In the genomic region with DNA sequence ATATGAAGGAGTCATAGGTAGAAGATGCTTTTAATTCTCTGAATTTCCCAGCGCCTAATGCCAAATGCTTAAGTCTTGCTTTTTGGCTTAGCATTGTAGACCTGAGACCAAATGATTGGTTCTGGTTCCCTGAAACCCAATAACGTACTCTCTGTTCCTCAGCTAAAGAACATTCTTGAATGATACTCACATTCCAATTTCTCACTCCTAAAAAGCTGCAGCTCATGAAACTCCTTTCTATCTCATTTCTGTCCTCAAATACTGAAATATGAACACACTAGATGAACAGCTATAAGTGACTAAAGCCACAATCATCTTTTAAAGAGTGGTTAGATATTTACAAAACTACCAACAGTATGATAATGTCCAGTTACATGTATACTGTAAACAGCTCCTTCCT, we compare ENCODE assay signal across 32 cellular contexts.
"Had no signal": no experiment of that assay in that cellular context is flagged by ENCODE, and none has a peak within 500 bp of the region (broad histone marks: within the 10 kb centered on the region; RNA-seq: fewer than 3 reads in every experiment).

No MANE protein-coding gene starts in this region.

- H3K27ac ChIP-seq: adrenal gland, body of pancreas, colonic mucosa, epithelial cell of prostate, esophagus squamous epithelium, gastroesophageal sphincter, heart right ventricle, hepatocyte, WERI-Rb-1 had no signal

- H3K4me3 ChIP-seq: adrenal gland, body of pancreas, colonic mucosa, esophagus squamous epithelium, gastroesophageal sphincter, heart right ventricle, hepatocyte had no signal

- H3K36me3 ChIP-seq: adrenal gland, colonic mucosa, esophagus squamous epithelium, gastroesophageal sphincter, WERI-Rb-1 had no signal

- H3K4me2 ChIP-seq: hepatocyte had no signal

- DNase-seq: activated B cell treated with CpG ODN at 0.5 μM for 24 hours; activated CD4-positive, alpha-beta T cell treated with anti-CD3 and anti-CD28 coated beads for 48 hours; activated CD4-positive, alpha-beta T cell treated with anti-CD3 and anti-CD28 coated beads, Interleukin-2, amount 50 U/mL, for 1 hour; activated CD4-positive, alpha-beta T cell treated with anti-CD3 and anti-CD28 coated beads, Interleukin-2, amount 50 U/mL, for 48 hours; activated CD8-positive, alpha-beta memory T cell treated with anti-CD3 and anti-CD28 coated beads for 24 hours; activated CD8-positive, alpha-beta T cell treated with anti-CD3 and anti-CD28 coated beads for 36 hours; activated effector memory CD4-positive, alpha-beta T cell treated with Interleukin-2 at 50 U/mL for 16 hours; activated gamma-delta T cell treated with Interleukin-2 at 50 U/mL for 16 hours; activated naive CD4-positive, alpha-beta T cell treated with anti-CD3 and anti-CD28 coated beads for 36 hours; activated naive CD8-positive, alpha-beta T cell treated with anti-CD3 and anti-CD28 coated beads for 36 hours; activated naive CD8-positive, alpha-beta T cell treated with anti-CD3 and anti-CD28 coated beads, Interleukin-2, amount 50 U/mL, for 24 hours; activated T-cell treated with anti-CD3 and anti-CD28 coated beads, Interleukin-2, amount 50 U/mL, for 4 hours; adrenal gland; amygdala; aorta; body of pancreas; central memory CD4-positive, alpha-beta T cell; cerebellar nuclear complex; colonic mucosa; effector CD8-positive, alpha-beta T cell; esophagus squamous epithelium; foreskin melanocyte; heart right ventricle; T1000; WERI-Rb-1 had no signal

- ATAC-seq: activated CD4-positive, CD25-positive, alpha-beta regulatory T cell treated with anti-CD3 and anti-CD28 coated beads, Interleukin-2, amount 50 U/mL, for 24 hours; activated CD8-positive, alpha-beta T cell treated with anti-CD3 and anti-CD28 coated beads for 36 hours; activated naive CD8-positive, alpha-beta T cell treated with anti-CD3 and anti-CD28 coated beads, Interleukin-2, amount 50 U/mL, for 24 hours; activated T-cell treated with anti-CD3 and anti-CD28 coated beads, Interleukin-2, amount 50 U/mL, for 4 hours; activated T-helper 17 cell treated with anti-CD3 and anti-CD28 coated beads, Interleukin-2, amount 50 U/mL, for 72 hours; body of pancreas; gastroesophageal sphincter; heart right ventricle had no signal

- H2AFZ ChIP-seq: hepatocyte had no signal

- FAIRE-seq: endometrium, endothelial cell of umbilical vein had no signal

- H3K27me3 ChIP-seq: adrenal gland, body of pancreas, colonic mucosa, esophagus squamous epithelium, gastroesophageal sphincter, heart right ventricle, hepatocyte had no signal

- H3K4me1 ChIP-seq: adrenal gland, body of pancreas, colonic mucosa, esophagus squamous epithelium had no signal

- H3K79me2 ChIP-seq: hepatocyte had no signal

- H3K9me3 ChIP-seq: adrenal gland, body of pancreas, colonic mucosa, esophagus squamous epithelium, gastroesophageal sphincter, heart right ventricle had no signal
